In the genomic region with DNA sequence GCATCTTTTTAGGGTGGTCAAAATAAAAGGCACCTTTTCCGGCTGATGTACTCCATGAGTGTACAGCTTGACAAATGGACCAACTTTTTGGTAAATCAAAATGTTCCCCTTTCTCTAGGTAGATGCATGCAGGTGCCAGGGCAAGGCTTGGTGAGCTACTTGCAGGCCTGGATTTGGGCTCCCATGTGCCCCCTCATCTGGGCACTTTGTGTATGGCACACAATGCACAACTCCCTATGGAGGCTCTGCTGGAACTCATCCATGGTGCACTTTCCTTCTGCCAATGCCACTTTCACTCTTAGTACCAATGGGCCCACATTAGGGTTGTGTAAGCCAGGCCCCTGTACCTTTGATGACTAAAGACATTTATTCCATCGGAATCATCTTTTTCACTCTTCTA, we compare ENCODE assay signal across 19 cellular contexts.
DNase-seq lines count a peak whose midpoint lies in the region; TF ChIP-seq lines count a peak whose summit lies in the region.
"Had no signal": no experiment of that assay in that cellular context is flagged by ENCODE, and none has a peak within 500 bp of the region (broad histone marks: within the 10 kb centered on the region; RNA-seq: fewer than 3 reads in every experiment).

No MANE protein-coding gene starts in this region.

- H4K20me1 ChIP-seq in DOHH2 (ENCODE audit: control insufficient read depth, insufficient read depth, low read depth, low read length), result no peaks in the 10 kb centered on the region
- H4K20me1 ChIP-seq in KMS-11 (ENCODE audit: insufficient read depth), result no peaks in the 10 kb centered on the region

- no peak overlapping the region for H3K9ac ChIP-seq in KMS-11

- H3K4me2 ChIP-seq in DOHH2 (ENCODE audit: low read length) (no peak overlapping the region), KMS-11 (no peak overlapping the region)

- H3K4me3 ChIP-seq in DOHH2 (ENCODE audit: low read length) (no peak overlapping the region), KMS-11 (IDR thresholded peaks at IDR 0.05; ENCODE audit: insufficient read depth, low read depth, low read length) (no peak overlapping the region)
- H3K4me3 ChIP-seq: cardiac muscle cell, left lung, stomach had no signal

- no peak overlapping the region for H2AFZ ChIP-seq in KMS-11 (ENCODE audit: low read depth)

- POLR2A ChIA-PET in RWPE1 (lab: Yijun Ruan, JAX; ENCODE audit: low non-redundant PET), result no interaction called here
- POLR2A ChIA-PET in GM10248 (lab: Yijun Ruan, JAX), result no interaction called here

- CTCF ChIA-PET in RWPE1 (lab: Yijun Ruan, JAX) (no interaction called here), GM10248 (lab: Yijun Ruan, JAX) (interaction anchor here (0.8 to 2.2 kb wide), 3 partner anchors 8 to 13 kb away, joined by 4 to 6 read pairs (median 4); no protein-coding TSS in a partner anchor)

- in situ Hi-C loops in ACHN (cut with HindIII; ENCODE audit: low pct_ligation_motif_present, low pct_unique_long_range_greater_than_20kb, low sequenced_read_pairs), result no loop called here

- no peaks in the 10 kb centered on the region for H3K9me3 ChIP-seq in DOHH2 (ENCODE audit: control insufficient read depth, insufficient read depth, low read length)
- H3K9me3 ChIP-seq: left lung, stomach had no signal

- H3K9me2 ChIP-seq in DOHH2 (replicated peaks; ENCODE audit: control insufficient read depth, low read length), result no peaks in the 10 kb centered on the region

- peak; percentile 46 for DNase-seq in ACHN
- peak; percentile 3 for DNase-seq in UCSD-AML1 (lab: John Stamatoyannopoulos, UW; ENCODE audit: unreplicated experiment)
- DNase-seq in NCI-H510A (lab: John Stamatoyannopoulos, UW), result no peak
- DNase-seq in RWPE1 (ENCODE audit: low spot score), result no peak
- DNase-seq in activated CD8-positive, alpha-beta memory T cell treated with anti-CD3 and anti-CD28 coated beads for 24 hours, result no peak
- no peak for DNase-seq in GM10248 (ENCODE audit: extremely low spot score)
- DNase-seq: activated CD4-positive, alpha-beta T cell treated with anti-CD3 and anti-CD28 coated beads for 1 hour; activated naive CD8-positive, alpha-beta T cell treated with anti-CD3 and anti-CD28 coated beads, Interleukin-2, amount 50 U/mL, for 24 hours; activated T-cell treated with anti-CD3 and anti-CD28 coated beads, Interleukin-2, amount 50 U/mL, for 1 hour; DMS79 treated with DMSO at 0.1 percent for 48 hours; effector CD4-positive, alpha-beta T cell; left lung; NCI-H1417 treated with DMSO at 0.1 percent for 48 hours; NCI-H446; posterior cingulate gyrus; stomach had no signal

- H3K36me3 ChIP-seq in DOHH2 (ENCODE audit: control insufficient read depth, low read length) (no peaks in the 10 kb centered on the region), KMS-11 (ENCODE audit: insufficient read depth) (no peaks in the 10 kb centered on the region)
- H3K36me3 ChIP-seq: cardiac muscle cell, left lung, stomach had no signal

- H3K27ac ChIP-seq in DOHH2 (ENCODE audit: low read depth, low read length), result no peak overlapping the region
- no peak overlapping the region for H3K27ac ChIP-seq in KMS-11
- H3K27ac ChIP-seq in RWPE1, result no peak overlapping the region
- H3K27ac ChIP-seq: cardiac muscle cell, left lung, stomach had no signal

- TF ChIP-seq CTCF in DOHH2 (IDR thresholded peaks at IDR 0.05; ENCODE audit: low read depth, low read length, poor library complexity, severe bottlenecking), result peak; percentile 28
- TF ChIP-seq CTCF in KMS-11 (conservative IDR thresholded peaks at IDR 0.05; ENCODE audit: low read depth, low read length), result 0 out of 2 replicates have a peak, but pooled peaks have one; percentile 20
- TF ChIP-seq CTCF in RWPE1 (conservative IDR thresholded peaks at IDR 0.05; ENCODE audit: low read depth), result no peak
- no peak for TF ChIP-seq CTCF in GM10248 (IDR thresholded peaks at IDR 0.05; ENCODE audit: control extremely low read depth, extremely low read depth, low read depth, missing control alignments)

- H3K79me2 ChIP-seq in DOHH2 (ENCODE audit: control insufficient read depth, low read length) (no peaks in the 10 kb centered on the region), KMS-11 (ENCODE audit: insufficient read depth, low read depth) (no peaks in the 10 kb centered on the region)

- no peaks in the 10 kb centered on the region for H3K27me3 ChIP-seq in DOHH2 (ENCODE audit: control insufficient read depth, low read length)
- H3K27me3 ChIP-seq in KMS-11 (ENCODE audit: insufficient read depth, low read depth), result no peaks in the 10 kb centered on the region
- H3K27me3 ChIP-seq: cardiac muscle cell, left lung, stomach had no signal

- H3F3A ChIP-seq in DOHH2 (ENCODE audit: control insufficient read depth, insufficient read depth), result no peaks in the 10 kb centered on the region

- H3K4me1 ChIP-seq in DOHH2 (ENCODE audit: control insufficient read depth, low read length) (no peaks in the 10 kb centered on the region), KMS-11 (ENCODE audit: low read depth, poor library complexity, severe bottlenecking) (no peaks in the 10 kb centered on the region)
- H3K4me1 ChIP-seq: left lung, stomach had no signal

Comparison
In these comparisons a context has a peak if more than half of its experiments do, and no peak if none do; other contexts are left out.
1. DNase-seq: peak in ACHN (single experiment) and UCSD-AML1 (single experiment); none in NCI-H510A (single experiment), RWPE1 (single experiment), activated CD8-positive, alpha-beta memory T cell treated with anti-CD3 and anti-CD28 coated beads for 24 hours (single experiment) and GM10248 (single experiment).
2. CTCF ChIP-seq: peak in DOHH2 (single experiment) and KMS-11 (single experiment); none in RWPE1 (single experiment) and GM10248 (single experiment).